Comparison of ENCODE assay signal across 10 cellular contexts in genomic region chr20:49786671-49787370, GRCh38. TPM values are rescaled to one million over a fixed set of nuclear protein-coding genes. Genes with fewer than 3 reads are reported as not detected.
DNase-seq lines count a peak whose midpoint lies in the region; ATAC-seq, FAIRE-seq and TF ChIP-seq lines count a peak whose summit lies in the region.
"Had no signal": no experiment of that assay in that cellular context is flagged by ENCODE, and none has a peak within 500 bp of the region (broad histone marks: within the 10 kb centered on the region; RNA-seq: fewer than 3 reads in every experiment).

No MANE protein-coding gene starts in this region.

- H3K4me1 ChIP-seq in Karpas-422 (ENCODE audit: low read length) (peaks cover 7% of the 10 kb centered on the region; the same call in 1 of the 2 replicates), K562 (replicated peaks in 1 of 2; ENCODE audit: control insufficient read depth in 2 of 2, insufficient read depth in 2 of 2, low read length in 2 of 2) (peaks cover 32 to 49% of the 10 kb centered on the region in 2 experiments), testis (peaks cover 35% of the 10 kb centered on the region)

- TF ChIP-seq RAD21 in K562 (CRISPR knock-in tag; conservative IDR thresholded peaks at IDR 0.05 in 1 of 2, IDR thresholded peaks at IDR 0.05 in 1 of 2): peak in 1 of 2 experiments; percentile 26; a peak in 1 of 4 replicates

- H3K4me3 ChIP-seq in BJ (ENCODE audit: low read depth, low read length) (no peak overlapping the region), Karpas-422 (ENCODE audit: low read length) (no peak overlapping the region), K562 (no peak overlapping the region), testis (no peak overlapping the region)
- H3K4me3 ChIP-seq: coronary artery had no signal

- CTCF ChIA-PET in BJ (lab: Yijun Ruan, JAX) (interaction anchor here (0.8 to 1.3 kb wide), 2 partner anchors 13 to 177 kb away, joined by 3 to 5 read pairs; no protein-coding TSS in a partner anchor), K562 (lab: Yijun Ruan, JAX; ENCODE audit: low intra/inter-chr PET ratio) (no interaction called here), GM10248 (lab: Yijun Ruan, JAX) (interaction anchor here (1.2 to 1.4 kb wide), 5 partner anchors 10 to 59 kb away, joined by 3 to 5 read pairs (median 4); partner anchors contain the start of gene SLC9A8)

- TF ChIP-seq CTCF in BJ (IDR thresholded peaks at IDR 0.05; ENCODE audit: insufficient read depth, low read depth, low read length): peak; percentile 29; the same call in 1 of the 2 replicates
- peak in 2 of 3 experiments; percentile 25 to 31; a peak in 2 of 6 replicates for TF ChIP-seq CTCF in K562 (IDR thresholded peaks at IDR 0.05 in 2 of 3, conservative IDR thresholded peaks at IDR 0.05 in 1 of 3; ENCODE audit: insufficient read depth in 2 of 3, low read depth in 1 of 3, low read length in 3 of 3)
- TF ChIP-seq CTCF in testis (IDR thresholded peaks at IDR 0.05): peak in 1 of 3 experiments; percentile 38
- TF ChIP-seq CTCF in GM10248 (IDR thresholded peaks at IDR 0.05; ENCODE audit: control extremely low read depth, extremely low read depth, low read depth, missing control alignments): no peak

- no peaks in the 10 kb centered on the region for H3K79me2 ChIP-seq in Karpas-422 (ENCODE audit: low read length)
- no peaks in the 10 kb centered on the region for H3K79me2 ChIP-seq in K562 (ENCODE audit: control insufficient read depth, insufficient read depth, low read length)

- no peak for TF ChIP-seq POLR2A in K562 (conservative IDR thresholded peaks at IDR 0.05)
- TF ChIP-seq POLR2A in testis (IDR thresholded peaks at IDR 0.05): no peak
- no peak for TF ChIP-seq POLR2A in GM12891 (IDR thresholded peaks at IDR 0.05; ENCODE audit: low read depth, low read length)

- H3K9me1 ChIP-seq in K562 (ENCODE audit: control insufficient read depth, insufficient read depth, low read length): no peaks in the 10 kb centered on the region

- BruUV-seq in K562 (replicated peaks; lab: Mats Ljungman, UMichigan): no TSS peak

- H4K20me1 ChIP-seq in Karpas-422 (ENCODE audit: insufficient read depth, low read depth, low read length) (no peaks in the 10 kb centered on the region), K562 (replicated peaks; ENCODE audit: control insufficient read depth, insufficient read depth, low read length) (no peaks in the 10 kb centered on the region)

- no peaks in the 10 kb centered on the region for H3K9me3 ChIP-seq in Karpas-422 (ENCODE audit: low read length)
- no peaks in the 10 kb centered on the region for H3K9me3 ChIP-seq in K562 (replicated peaks; ENCODE audit: control insufficient read depth, insufficient read depth, low read depth, low read length)
- no peaks in the 10 kb centered on the region for H3K9me3 ChIP-seq in testis

- H3K9me2 ChIP-seq in Karpas-422 (replicated peaks; ENCODE audit: insufficient read depth, low read length): no peaks in the 10 kb centered on the region

- FAIRE-seq in K562 (lab: Jason Lieb, UNC) (no peak), GM12891 (lab: Jason Lieb, UNC) (no peak)

- no peaks in the 10 kb centered on the region for H3K27me3 ChIP-seq in BJ (ENCODE audit: control insufficient read depth, insufficient read depth, low read length)
- no peaks in the 10 kb centered on the region for H3K27me3 ChIP-seq in Karpas-422 (ENCODE audit: low read length)
- no peaks in the 10 kb centered on the region for H3K27me3 ChIP-seq in K562 (ENCODE audit: control insufficient read depth in 2 of 2, insufficient read depth in 2 of 2, low read length in 2 of 2)
- H3K27me3 ChIP-seq in testis: no peaks in the 10 kb centered on the region

- no peak for ATAC-seq in K562
- no peak for ATAC-seq in GM19328 (IDR thresholded peaks at IDR 0.05; ENCODE audit: unreplicated experiment)

- no peak for TF ChIP-seq EP300 in K562 (IDR thresholded peaks at IDR 0.05; ENCODE audit: low read length)

- H3K36me3 ChIP-seq in BJ (ENCODE audit: control insufficient read depth, insufficient read depth, low read length) (no peaks in the 10 kb centered on the region), Karpas-422 (ENCODE audit: insufficient read depth, low read length) (no peaks in the 10 kb centered on the region), K562 (ENCODE audit: control insufficient read depth, insufficient read depth, low read length) (no peaks in the 10 kb centered on the region), testis (ENCODE audit: low read depth, missing control alignments) (no peaks in the 10 kb centered on the region)

- no peak overlapping the region for H2AFZ ChIP-seq in Karpas-422 (ENCODE audit: low read length)
- peak overlapping the region; percentile 18; the same call in 1 of the 2 replicates for H2AFZ ChIP-seq in K562 (ENCODE audit: low read depth, low read length)

- POLR2A ChIA-PET in BJ (lab: Charles Lee) (no interaction called here), K562 (lab: Yijun Ruan, JAX) (interaction anchor here (0.6 to 0.9 kb wide), 3 partner anchors 10 to 158 kb away, joined by 3 read pairs; no protein-coding TSS in a partner anchor), GM10248 (lab: Yijun Ruan, JAX) (interaction anchor here (0.5 kb wide), 1 partner anchor 387 kb away, joined by 5 read pairs; no protein-coding TSS in a partner anchor)

- intact Hi-C loops in K562 (cut with micrococcal nuclease) (no loop called here), testis (cut with DNase I; ENCODE audit: low total_unique reads) (no loop called here)

- WGBS in K562 (ENCODE audit: insufficient coverage, low coverage, missing lambda C conversion rate): 69% methylated on average over 7 of the region's 7 CpGs
- 91 to 92% methylated on average over 7 of the region's 7 CpGs for WGBS in testis, 2 donors

- H3K9ac ChIP-seq in Karpas-422 (ENCODE audit: low read length) (no peak overlapping the region), K562 (ENCODE audit: insufficient read depth in 1 of 2, low read depth in 2 of 2, low read length in 2 of 2) (no peak overlapping the region)

- no peak overlapping the region for H3K27ac ChIP-seq in Karpas-422 (ENCODE audit: low read length)
- H3K27ac ChIP-seq in K562 (ENCODE audit: extremely low read depth, low read depth, low read length): no peak overlapping the region
- H3K27ac ChIP-seq in testis: no peak overlapping the region
- H3K27ac ChIP-seq: coronary artery had no signal

- no peak for DNase-seq in BJ (ENCODE audit: low read depth)
- DNase-seq in Karpas-422: peak; percentile 53
- no peak for DNase-seq in K562 (ENCODE audit: extremely low read depth in 1 of 4, low spot score in 3 of 4)
- peak; percentile 46 to 48 for DNase-seq in lung microvascular endothelial cell (ENCODE audit: low read depth in 2 of 2)
- DNase-seq in testis: no peak
- no peak for DNase-seq in GM10248 (ENCODE audit: extremely low spot score)
- no peak for DNase-seq in GM12891 (ENCODE audit: insufficient read length, low spot score)
- DNase-seq: NCI-H345 had no signal

- H3K4me2 ChIP-seq in Karpas-422 (ENCODE audit: low read depth, low read length, poor library complexity, severe bottlenecking) (peak overlapping the region; percentile 34), K562 (ENCODE audit: insufficient read depth, low read length) (no peak overlapping the region)

- in situ Hi-C loops in K562 (cut with MboI): no loop called here

TF ChIP-seq in GM12891, 5 proteins besides CTCF, POLR2A, EP300 and RAD21:
- TF ChIP-seq PAX5 (IDR thresholded peaks at IDR 0.05; ENCODE audit: insufficient read depth, low read length, severe bottlenecking): no peak
- no peak for TF ChIP-seq POLR2AphosphoS5 (IDR thresholded peaks at IDR 0.05; ENCODE audit: low read depth, low read length)
- TF ChIP-seq TAF1 (IDR thresholded peaks at IDR 0.05; ENCODE audit: low read depth, low read length): no peak
- TF ChIP-seq POU2F2 (IDR thresholded peaks at IDR 0.05; ENCODE audit: low read depth, low read length): no peak
- no peak for TF ChIP-seq SPI1 (IDR thresholded peaks at IDR 0.05; ENCODE audit: low read depth, low read length)

RNA-seq across cellular contexts. Expression of gene SLC9A8, which starts 25.8 kb away (rescaled TPM):
- polyA plus RNA-seq in BJ (2011; rRNA removed) (2.9 and 3.3 TPM in 2 replicates), K562 (2011; rRNA removed) (2.9 and 4.4 TPM in 2 replicates), K562 (2014; fragmentation: Illumina TruSeq; extraction: Trizol) (5.7 and 6.3 TPM in 2 replicates), K562 (2014; fragmentation: Nextera tagmentation; extraction: Ambion mirVana) (under 1 TPM; 0.56 to 0.76 TPM), K562 (2014; rRNA removed) (4.7 and 5.4 TPM in 2 replicates), testis (ENCODE audit: insufficient read depth, low read depth, low replicate concordance) (21.3 TPM)
- polyA minus RNA-seq in BJ (2011; rRNA and poly(A)+ RNA removed): 4.6 and 10.8 TPM in 2 replicates
- total RNA-seq in Karpas-422 (2014; rRNA removed; shearing (Covaris generic); ENCODE audit: low replicate concordance): 10.0 and 21.5 TPM in 2 replicates
- total RNA-seq in K562 (2011; cell fraction: chromatin; rRNA removed; ENCODE audit: low replicate concordance): 30.2 and 34.7 TPM in 2 replicates
- 26.8 and 36.1 TPM in 2 replicates for total RNA-seq in K562 (2011; cell fraction: nucleolus; rRNA removed)
- total RNA-seq in K562 (2011; cell fraction: nucleoplasm; rRNA removed): 19.1 and 25.0 TPM in 2 replicates
- total RNA-seq in K562 (2014; rRNA removed) (5.0 and 11.7 TPM in 2 replicates), K562 (2014; rRNA removed; fragmentation: Illumina TruSeq; extraction: Trizol) (4.9 and 5.9 TPM in 2 replicates), K562 (2015; rRNA removed; fragmentation: Illumina TruSeq; extraction: Trizol) (4.9 and 9.7 TPM in 2 replicates), K562 (2021) (8.0 and 8.8 TPM in 2 replicates), lung microvascular endothelial cell (4.6 and 10.3 TPM in 2 replicates), testis (10 to 100 TPM; 32.7 to 33.0 TPM)
- 2.6 TPM in 2 replicates for polyA plus RNA-seq in K562 (2011; cell fraction: cytosol; rRNA removed)
- polyA plus RNA-seq in K562 (2011; cell fraction: nucleus; rRNA removed): 16.6 and 24.2 TPM in 2 replicates
- polyA plus RNA-seq in K562 (2012): 5.3 and 9.7 TPM in 2 replicates
- polyA minus RNA-seq in K562 (2011; rRNA and poly(A)+ RNA removed): 16.2 and 17.9 TPM in 2 replicates
- polyA minus RNA-seq in K562 (2011; cell fraction: cytosol; rRNA and poly(A)+ RNA removed): 1.8 and 3.2 TPM in 2 replicates
- polyA minus RNA-seq in K562 (2011; cell fraction: nucleus; rRNA and poly(A)+ RNA removed): 17.5 and 25.3 TPM in 2 replicates
- 5.8 TPM for polyA plus RNA-seq in GM12891 (2012; ENCODE audit: low read depth, missing spikeins)

Comparison
In these comparisons a context has a peak if more than half of its experiments do, and no peak if none do; other contexts are left out.
1. DNase-seq: peak in Karpas-422 (single experiment) and lung microvascular endothelial cell (2 of 2); none in BJ (single experiment), K562 (0 of 4), testis (single experiment), GM10248 (single experiment) and GM12891 (single experiment).